ENCODE assay signal across 8 cellular contexts in the genomic region with DNA sequence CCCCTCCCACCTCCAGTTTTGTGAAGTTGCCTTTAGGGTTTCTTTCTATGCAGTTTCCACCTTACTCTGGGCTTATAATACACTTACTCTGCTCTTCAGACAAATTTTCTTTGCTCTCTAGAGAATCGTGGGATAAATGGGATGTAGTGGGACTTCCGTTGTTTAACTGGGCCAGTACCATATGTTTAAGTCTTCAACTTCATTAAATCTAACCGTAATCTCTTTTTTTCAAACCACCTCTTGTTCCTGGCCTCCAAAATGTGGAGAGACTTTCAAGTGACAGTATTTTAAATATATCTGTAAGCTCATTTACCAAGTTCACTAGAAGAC. TPM values are rescaled to one million over a fixed set of nuclear protein-coding genes. Genes with fewer than 3 reads are reported as not detected.
A peak's percentile ranks its signal among the peaks of the same experiment; 100 is the strongest.
DNase-seq lines count a peak whose midpoint lies in the region; ATAC-seq and TF ChIP-seq lines count a peak whose summit lies in the region.

No MANE protein-coding gene starts in this region.

- 0 out of 2 replicates have a peak overlapping the region, but pooled peaks have one; percentile 34 for H2AFZ ChIP-seq in Loucy (ENCODE audit: low read length)

- no peaks in the 10 kb centered on the region for H3K9me3 Mint-ChIP-seq in CD4-positive, CD25-positive, alpha-beta regulatory T cell
- H3K9me3 Mint-ChIP-seq in natural killer cell treated with Interleukin-12 subunit alpha and Interleukin-12 subunit beta and Interleukin-15 and Interleukin-18, amount 100 ng/mL, for 72 hours, result no peaks in the 10 kb centered on the region

- no peaks in the 10 kb centered on the region for H3K27me3 ChIP-seq in CD4-positive, CD25-positive, alpha-beta regulatory T cell (ENCODE audit: control insufficient read depth, insufficient read depth, low read length)
- H3K27me3 ChIP-seq in Loucy (ENCODE audit: insufficient read depth, low read length, poor library complexity, severe bottlenecking), result no peaks in the 10 kb centered on the region

- peaks cover 51% of the 10 kb centered on the region for H4K20me1 ChIP-seq in Loucy (ENCODE audit: insufficient read depth, low read length, poor library complexity, severe bottlenecking)

- peaks cover 19 to 51% (median 43%) of the 10 kb centered on the region in 4 donors for H3K4me1 Mint-ChIP-seq in CD4-positive, CD25-positive, alpha-beta regulatory T cell
- peaks cover 22 to 23% of the 10 kb centered on the region in 2 donors for H3K4me1 Mint-ChIP-seq in natural killer cell treated with Interleukin-12 subunit alpha and Interleukin-12 subunit beta and Interleukin-15 and Interleukin-18, amount 100 ng/mL, for 72 hours (ENCODE audit: low read depth in 2 of 2)

- no peaks in the 10 kb centered on the region for H3K9me2 ChIP-seq in Loucy (replicated peaks; ENCODE audit: low read depth, low read length)

- peak overlapping the region; percentile 83 for H3K4me2 ChIP-seq in Loucy (ENCODE audit: low read depth, low read length, poor library complexity, severe bottlenecking)

- DNase-seq in CD4-positive, CD25-positive, alpha-beta regulatory T cell, result peak in 1 of 3 donors; percentile 27
- no peak for DNase-seq in coronary artery (ENCODE audit: low spot score)
- no peak for DNase-seq in natural killer cell treated with Interleukin-12 subunit alpha and Interleukin-12 subunit beta and Interleukin-15 and Interleukin-18, amount 100 ng/mL, for 72 hours (ENCODE audit: low spot score)
- DNase-seq in NOMO-1 treated with dmso at 0.1 percent for 144 hours (lab: John Stamatoyannopoulos, UW; ENCODE audit: unreplicated experiment), result no peak
- no peak for DNase-seq in DMS 273 treated with DMSO at 0.1 percent for 48 hours (lab: John Stamatoyannopoulos, UW)

- peaks cover 20% of the 10 kb centered on the region for H3K4me1 ChIP-seq in CD4-positive, CD25-positive, alpha-beta regulatory T cell (ENCODE audit: control insufficient read depth, insufficient read depth, low read length, poor library complexity, severe bottlenecking)
- H3K4me1 ChIP-seq in Loucy (ENCODE audit: insufficient read depth, low read length, poor library complexity, severe bottlenecking), result peaks cover 48% of the 10 kb centered on the region

- no peaks in the 10 kb centered on the region for H3K36me3 ChIP-seq in CD4-positive, CD25-positive, alpha-beta regulatory T cell (ENCODE audit: control insufficient read depth, insufficient read depth, low read length)
- no peaks in the 10 kb centered on the region for H3K36me3 ChIP-seq in Loucy (ENCODE audit: insufficient read depth, low read length)

- H3K27me3 Mint-ChIP-seq in CD4-positive, CD25-positive, alpha-beta regulatory T cell, result peaks cover 6% of the 10 kb centered on the region
- no peaks in the 10 kb centered on the region for H3K27me3 Mint-ChIP-seq in natural killer cell treated with Interleukin-12 subunit alpha and Interleukin-12 subunit beta and Interleukin-15 and Interleukin-18, amount 100 ng/mL, for 72 hours

- no peak for TF ChIP-seq CTCF in Loucy (conservative IDR thresholded peaks at IDR 0.05; ENCODE audit: low read length)
- no peak for TF ChIP-seq CTCF in coronary artery (IDR thresholded peaks at IDR 0.05)

- ATAC-seq in CD4-positive, CD25-positive, alpha-beta regulatory T cell (ENCODE audit: low read depth in 2 of 2), result no peak
- ATAC-seq in natural killer cell treated with Interleukin-12 subunit alpha and Interleukin-12 subunit beta and Interleukin-15 and Interleukin-18, amount 100 ng/mL, for 72 hours, result no peak
- ATAC-seq in HG03045 (IDR thresholded peaks at IDR 0.05; ENCODE audit: unreplicated experiment) (no peak), HG02623 (IDR thresholded peaks at IDR 0.05; ENCODE audit: unreplicated experiment) (no peak)

- H3K27ac ChIP-seq in CD4-positive, CD25-positive, alpha-beta regulatory T cell (ENCODE audit: insufficient read depth, low read length, poor library complexity, severe bottlenecking), result peak overlapping the region; percentile 57
- peak overlapping the region; percentile 65 to 99 for H3K27ac ChIP-seq in coronary artery

- H3K9ac ChIP-seq in Loucy (ENCODE audit: low read depth, low read length, poor library complexity, severe bottlenecking), result peak overlapping the region; percentile 78

- peak overlapping the region; percentile 90 for H3K4me3 ChIP-seq in CD4-positive, CD25-positive, alpha-beta regulatory T cell (ENCODE audit: low read depth, low read length)
- H3K4me3 ChIP-seq in Loucy (ENCODE audit: low read length, poor library complexity, severe bottlenecking) (peak overlapping the region; percentile 94), coronary artery (peak overlapping the region; percentile 97)

- H3K79me2 ChIP-seq in Loucy (ENCODE audit: insufficient read depth, low read length), result peaks cover 56% of the 10 kb centered on the region

- H3K27ac Mint-ChIP-seq in CD4-positive, CD25-positive, alpha-beta regulatory T cell, result peak overlapping the region; percentile 92 to 98 (median 95)
- peak overlapping the region; percentile 83 to 98 for H3K27ac Mint-ChIP-seq in natural killer cell treated with Interleukin-12 subunit alpha and Interleukin-12 subunit beta and Interleukin-15 and Interleukin-18, amount 100 ng/mL, for 72 hours

- H3K9me3 ChIP-seq in CD4-positive, CD25-positive, alpha-beta regulatory T cell (ENCODE audit: control insufficient read depth in 2 of 2, low read length in 2 of 2), result no peaks in the 10 kb centered on the region
- no peaks in the 10 kb centered on the region for H3K9me3 ChIP-seq in Loucy (ENCODE audit: insufficient read depth, low read depth, low read length)

- H3K4me3 Mint-ChIP-seq in CD4-positive, CD25-positive, alpha-beta regulatory T cell, result peak overlapping the region; percentile 93 to 99 (median 97)
- peak overlapping the region; percentile 99 for H3K4me3 Mint-ChIP-seq in natural killer cell treated with Interleukin-12 subunit alpha and Interleukin-12 subunit beta and Interleukin-15 and Interleukin-18, amount 100 ng/mL, for 72 hours

- peaks cover 2% of the 10 kb centered on the region for H3K36me3 Mint-ChIP-seq in CD4-positive, CD25-positive, alpha-beta regulatory T cell
- no peaks in the 10 kb centered on the region for H3K36me3 Mint-ChIP-seq in natural killer cell treated with Interleukin-12 subunit alpha and Interleukin-12 subunit beta and Interleukin-15 and Interleukin-18, amount 100 ng/mL, for 72 hours

- H3F3A ChIP-seq in Loucy (ENCODE audit: low read depth), result no peaks in the 10 kb centered on the region

RNA-seq across cellular contexts. Expression of a gene that starts 23.9 kb away (rescaled TPM):
- total RNA-seq in CD4-positive, CD25-positive, alpha-beta regulatory T cell, result 82.4 TPM
- polyA plus RNA-seq in CD4-positive, CD25-positive, alpha-beta regulatory T cell, result 10 to 100 TPM; 27.7 to 38.8 (median 33.9) TPM
- 100 to 1,000 TPM; 138 to 295 TPM for total RNA-seq in natural killer cell treated with Interleukin-12 subunit alpha and Interleukin-12 subunit beta and Interleukin-15 and Interleukin-18, amount 100 ng/mL, for 72 hours
